Comparison of ENCODE assay signal across 12 cellular contexts in the genomic region with DNA sequence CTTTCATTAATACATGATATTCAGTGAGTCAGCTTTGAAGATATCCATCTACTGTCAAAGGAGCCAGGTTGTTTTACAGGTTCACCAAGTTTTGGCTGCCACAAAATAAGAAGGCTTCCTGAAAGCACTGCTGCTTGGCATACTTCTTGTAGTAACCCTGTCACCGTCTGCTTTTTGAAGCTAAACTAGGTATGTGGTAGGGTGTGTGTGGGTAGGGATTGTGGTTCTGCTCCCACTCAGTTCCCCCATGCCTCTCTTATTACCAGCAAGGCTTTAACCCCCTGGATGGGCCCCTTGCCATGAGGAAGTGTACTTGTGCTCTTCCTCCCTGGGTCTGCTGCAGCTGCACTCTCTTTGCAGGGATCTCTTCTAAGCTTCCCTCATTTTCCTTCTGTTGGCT.
DNase-seq lines count a peak whose midpoint lies in the region; ATAC-seq and TF ChIP-seq lines count a peak whose summit lies in the region.
"Had no signal": no experiment of that assay in that cellular context is flagged by ENCODE, and none has a peak within 500 bp of the region (broad histone marks: within the 10 kb centered on the region; RNA-seq: fewer than 3 reads in every experiment).

No MANE protein-coding gene starts in this region.

- POLR2A ChIA-PET in A673 (lab: Charles Lee; ENCODE audit: low non-redundant PET): no interaction called here

- H3F3A ChIP-seq in Loucy (ENCODE audit: low read depth): no peaks in the 10 kb centered on the region

- H3K4me1 ChIP-seq in Loucy (ENCODE audit: insufficient read depth, low read length, poor library complexity, severe bottlenecking): no peaks in the 10 kb centered on the region
- no peaks in the 10 kb centered on the region for H3K4me1 ChIP-seq in lower lobe of right lung
- H3K4me1 ChIP-seq in A673 (ENCODE audit: insufficient read depth, low read length, poor library complexity, severe bottlenecking): no peaks in the 10 kb centered on the region

- H3K36me3 ChIP-seq in Loucy (ENCODE audit: insufficient read depth, low read length): no peaks in the 10 kb centered on the region
- no peaks in the 10 kb centered on the region for H3K36me3 ChIP-seq in lower lobe of right lung
- H3K36me3 ChIP-seq in A673 (ENCODE audit: insufficient read depth, low read length, poor library complexity, severe bottlenecking): no peaks in the 10 kb centered on the region
- H3K36me3 ChIP-seq: MG63, sigmoid colon had no signal

- no peaks in the 10 kb centered on the region for H3K79me2 ChIP-seq in Loucy (ENCODE audit: insufficient read depth, low read length)

- H3K27ac Mint-ChIP-seq in activated T-cell treated with anti-CD3 and anti-CD28 coated beads, Interleukin-2, amount 50 U/mL, for 72 hours: no peak overlapping the region

- no peaks in the 10 kb centered on the region for H3K4me1 Mint-ChIP-seq in activated T-cell treated with anti-CD3 and anti-CD28 coated beads, Interleukin-2, amount 50 U/mL, for 72 hours (ENCODE audit: low read depth)
- H3K4me1 Mint-ChIP-seq: central memory CD8-positive, alpha-beta T cell had no signal

- no peak overlapping the region for H3K4me2 ChIP-seq in Loucy (ENCODE audit: low read depth, low read length, poor library complexity, severe bottlenecking)

- no peak overlapping the region for H3K9ac ChIP-seq in Loucy (ENCODE audit: low read depth, low read length, poor library complexity, severe bottlenecking)

- CTCF ChIA-PET in A673 (lab: Charles Lee): no interaction called here

- H3K9me3 Mint-ChIP-seq in activated T-cell treated with anti-CD3 and anti-CD28 coated beads, Interleukin-2, amount 50 U/mL, for 72 hours: peaks cover 0 to 3% of the 10 kb centered on the region in 2 donors

- DNase-seq in DMS53 (lab: John Stamatoyannopoulos, UW) (peak; percentile 66), lower lobe of right lung (no peak), mesenteric fat pad (ENCODE audit: low spot score) (no peak), A673 (ENCODE audit: low spot score) (no peak)
- DNase-seq in activated T-cell treated with anti-CD3 and anti-CD28 coated beads, Interleukin-2, amount 50 U/mL, for 72 hours: no peak
- DNase-seq: COR-L47, MG63, sigmoid colon had no signal

- H3K9me3 ChIP-seq in Loucy (ENCODE audit: insufficient read depth, low read depth, low read length) (no peaks in the 10 kb centered on the region), lower lobe of right lung (no peaks in the 10 kb centered on the region), A673 (ENCODE audit: low read depth, low read length, poor library complexity, severe bottlenecking) (no peaks in the 10 kb centered on the region)
- H3K9me3 ChIP-seq: MG63 had no signal

- peak; percentile 54 to 58 for ATAC-seq in lower lobe of right lung
- no peak for ATAC-seq in HG02970 (IDR thresholded peaks at IDR 0.05; ENCODE audit: low FRiP score, unreplicated experiment)
- ATAC-seq in activated T-cell treated with anti-CD3 and anti-CD28 coated beads, Interleukin-2, amount 50 U/mL, for 72 hours (replicated peaks in 1 of 2): no peak

- H3K27me3 Mint-ChIP-seq in activated T-cell treated with anti-CD3 and anti-CD28 coated beads, Interleukin-2, amount 50 U/mL, for 72 hours (ENCODE audit: low read depth): peaks cover 10% of the 10 kb centered on the region
- H3K27me3 Mint-ChIP-seq: central memory CD8-positive, alpha-beta T cell had no signal

- intact Hi-C loops in lower lobe of right lung (cut with DNase I) (no loop called here), A673 (cut with micrococcal nuclease; ENCODE audit: unreplicated experiment) (no loop called here)

- no TSS peak for BruUV-seq in A673 (replicated peaks; lab: Mats Ljungman, UMichigan)

- no peak for TF ChIP-seq CTCF in Loucy (conservative IDR thresholded peaks at IDR 0.05; ENCODE audit: low read length)
- TF ChIP-seq CTCF in VCaP (conservative IDR thresholded peaks at IDR 0.05): no peak
- no peak for TF ChIP-seq CTCF in lower lobe of right lung (IDR thresholded peaks at IDR 0.05)
- no peak for TF ChIP-seq CTCF in A673 (conservative IDR thresholded peaks at IDR 0.05; ENCODE audit: low read depth, low read length)

- H3K27me3 ChIP-seq in Loucy (ENCODE audit: insufficient read depth, low read length, poor library complexity, severe bottlenecking) (no peaks in the 10 kb centered on the region), lower lobe of right lung (ENCODE audit: low read depth) (no peaks in the 10 kb centered on the region), A673 (replicated peaks; ENCODE audit: insufficient read depth, low read depth, low read length, poor library complexity) (no peaks in the 10 kb centered on the region)
- H3K27me3 ChIP-seq: MG63, sigmoid colon had no signal

- H3K9me2 ChIP-seq in Loucy (replicated peaks; ENCODE audit: low read depth, low read length): no peaks in the 10 kb centered on the region

- H3K36me3 Mint-ChIP-seq in activated T-cell treated with anti-CD3 and anti-CD28 coated beads, Interleukin-2, amount 50 U/mL, for 72 hours (ENCODE audit: insufficient read depth in 2 of 2): no peaks in the 10 kb centered on the region

- H2AFZ ChIP-seq in Loucy (ENCODE audit: low read length): peak overlapping the region; percentile 18; the same call in 1 of the 2 replicates

- H3K4me3 ChIP-seq in Loucy (ENCODE audit: low read length, poor library complexity, severe bottlenecking): no peak overlapping the region
- no peak overlapping the region for H3K4me3 ChIP-seq in lower lobe of right lung
- no peak overlapping the region for H3K4me3 ChIP-seq in A673 (ENCODE audit: low read depth, low read length, poor library complexity, severe bottlenecking)
- H3K4me3 ChIP-seq: MG63, sigmoid colon had no signal

- no peaks in the 10 kb centered on the region for H4K20me1 ChIP-seq in Loucy (ENCODE audit: insufficient read depth, low read length, poor library complexity, severe bottlenecking)

- peak overlapping the region; percentile 92 for H3K27ac ChIP-seq in VCaP
- no peak overlapping the region for H3K27ac ChIP-seq in lower lobe of right lung
- H3K27ac ChIP-seq in A673 (ENCODE audit: low read depth, low read length, poor library complexity, severe bottlenecking): no peak overlapping the region
- H3K27ac ChIP-seq: sigmoid colon had no signal

- H3K4me3 Mint-ChIP-seq in activated T-cell treated with anti-CD3 and anti-CD28 coated beads, Interleukin-2, amount 50 U/mL, for 72 hours: no peak overlapping the region
- H3K4me3 Mint-ChIP-seq: central memory CD8-positive, alpha-beta T cell had no signal

Comparison
In these comparisons a context has a peak if more than half of its experiments do, and no peak if none do; other contexts are left out.
1. ATAC-seq: peak in lower lobe of right lung (2 of 2); none in HG02970 (single experiment) and activated T-cell treated with anti-CD3 and anti-CD28 coated beads, Interleukin-2, amount 50 U/mL, for 72 hours (0 of 2).